Comparison of ENCODE assay signal across 27 cellular contexts in genomic region chr5:139915274-139915673, GRCh38.
"Had no signal": no experiment of that assay in that cellular context is flagged by ENCODE, and none has a peak within 500 bp of the region (broad histone marks: within the 10 kb centered on the region; RNA-seq: fewer than 3 reads in every experiment).

No MANE protein-coding gene starts in this region.

- ATAC-seq: activated CD4-positive, alpha-beta T cell treated with anti-CD3 and anti-CD28 coated beads for 36 hours; activated CD8-positive, alpha-beta memory T cell treated with anti-CD3 and anti-CD28 coated beads, Interleukin-2, amount 10 ng/mL, durations not matched to agents 7 days and 5 days; activated CD8-positive, alpha-beta T cell treated with anti-CD3 and anti-CD28 coated beads, Interleukin-2, amount 10 ng/mL, durations not matched to agents 7 days and 5 days; activated naive CD4-positive, alpha-beta T cell treated with anti-CD3 and anti-CD28 coated beads, Interleukin-2, amount 50 U/mL, for 72 hours; body of pancreas; gastrocnemius medialis; heart left ventricle; T-helper 17 cell had no signal

- DNase-seq: activated CD4-positive, alpha-beta memory T cell treated with anti-CD3 and anti-CD28 coated beads for 36 hours; activated CD4-positive, alpha-beta T cell treated with anti-CD3 and anti-CD28 coated beads for 36 hours; activated CD4-positive, alpha-beta T cell treated with anti-CD3 and anti-CD28 coated beads, Interleukin-2, amount 10 ng/mL, durations not matched to agents 24 days and 14 days; activated CD4-positive, CD25-positive, alpha-beta regulatory T cell; activated CD4-positive, CD25-positive, alpha-beta regulatory T cell treated with anti-CD3 and anti-CD28 coated beads, Interleukin-2, amount 50 U/mL, for 72 hours; activated CD8-positive, alpha-beta memory T cell treated with anti-CD3 and anti-CD28 coated beads, Interleukin-2, amount 10 ng/mL, durations not matched to agents 7 days and 5 days; activated CD8-positive, alpha-beta memory T cell treated with anti-CD3 and anti-CD28 coated beads, Interleukin-2, amount 50 U/mL, for 4 hours; activated CD8-positive, alpha-beta T cell treated with anti-CD3 and anti-CD28 coated beads, Interleukin-2, amount 10 ng/mL, durations not matched to agents 7 days and 5 days; activated effector memory CD4-positive, alpha-beta T cell treated with anti-CD3 and anti-CD28 coated beads, Interleukin-2, amount 50 U/mL, for 16 hours; activated naive CD4-positive, alpha-beta T cell treated with anti-CD3 and anti-CD28 coated beads, Interleukin-2, amount 10 ng/mL, durations not matched to agents 7 days and 5 days; activated naive CD8-positive, alpha-beta T cell treated with anti-CD3 and anti-CD28 coated beads, Interleukin-2, amount 10 ng/mL, durations not matched to agents 7 days and 5 days; activated T-cell treated with anti-CD3 and anti-CD28 coated beads, Interleukin-2, amount 50 U/mL, for 1 hour; activated T-cell treated with anti-CD3 and anti-CD28 coated beads, Interleukin-2, amount 50 U/mL, for 48 hours; anterior cingulate cortex; caudate nucleus; cortex of kidney; dermis blood vessel endothelial cell; effector CD8-positive, alpha-beta T cell; foreskin fibroblast; gastrocnemius medialis; glutamatergic neuron; heart left ventricle; T-helper 1 cell; T-helper 17 cell; T1000 had no signal

- H3K4me3 ChIP-seq: body of pancreas, gastrocnemius medialis, heart left ventricle had no signal

- H3K27ac ChIP-seq: body of pancreas, gastrocnemius medialis, heart left ventricle had no signal

- H3K27me3 ChIP-seq: body of pancreas, gastrocnemius medialis, heart left ventricle had no signal

- H3K9me3 ChIP-seq: body of pancreas, gastrocnemius medialis, heart left ventricle had no signal

- H3K36me3 ChIP-seq: gastrocnemius medialis, heart left ventricle had no signal

- H3K4me1 ChIP-seq: gastrocnemius medialis had no signal
